8 cellular contexts compared by ENCODE assay signal in the genomic region with DNA sequence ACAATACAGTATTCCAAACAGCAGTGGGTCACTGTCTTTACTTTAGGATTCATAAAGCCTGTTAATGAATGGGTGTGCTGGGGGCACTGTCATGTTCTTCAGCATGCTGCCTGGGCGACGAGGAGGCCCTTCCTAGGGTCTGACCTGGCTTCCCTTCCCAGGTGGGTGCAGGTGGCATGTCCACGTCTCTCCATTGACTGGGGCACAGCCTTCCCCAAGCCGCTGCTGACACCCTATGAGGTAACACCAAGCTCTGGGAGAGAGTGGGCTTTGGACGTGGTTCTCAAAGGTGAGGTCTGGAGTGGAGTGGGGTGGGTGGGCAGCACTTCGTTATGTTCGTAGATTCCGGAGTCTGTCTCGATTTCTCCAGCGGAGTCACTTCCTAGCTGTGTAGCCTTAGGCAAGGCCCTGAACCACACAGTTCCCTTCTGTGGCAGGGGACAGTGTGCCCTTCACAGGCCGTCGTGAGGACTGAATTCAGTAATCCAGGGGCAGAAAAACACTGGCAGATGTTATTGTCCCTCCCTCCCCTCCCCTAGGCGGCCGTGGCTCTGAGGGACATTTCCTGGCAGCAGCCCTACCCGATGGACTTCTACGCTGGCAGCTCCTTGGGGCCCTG. TPM values are rescaled to one million over a fixed set of nuclear protein-coding genes. Genes with fewer than 3 reads are reported as not detected.
DNase-seq lines count a peak whose midpoint lies in the region; ATAC-seq, FAIRE-seq and TF ChIP-seq lines count a peak whose summit lies in the region.

No MANE protein-coding gene starts in this region.

- TF ChIP-seq RAD21 in A549 (conservative IDR thresholded peaks at IDR 0.05 in 1 of 2, IDR thresholded peaks at IDR 0.05 in 1 of 2): no peak

- peak overlapping the region; percentile 96 for H3K4me2 ChIP-seq in A549

- H3K27me3 ChIP-seq in breast epithelium (no peaks in the 10 kb centered on the region), muscle layer of colon (ENCODE audit: control insufficient read depth in 1 of 2, insufficient read depth in 2 of 2, low read length in 2 of 2) (no peaks in the 10 kb centered on the region)

- H3K36me3 ChIP-seq in breast epithelium: peaks cover 4% of the 10 kb centered on the region
- H3K36me3 ChIP-seq in muscle layer of colon (ENCODE audit: insufficient read depth, low read length): peaks cover 49% of the 10 kb centered on the region

- H3K27ac ChIP-seq in A549: peak overlapping the region; percentile 93 to 99
- peak overlapping the region; percentile 95 to 97 for H3K27ac ChIP-seq in breast epithelium
- H3K27ac ChIP-seq in muscle layer of colon (ENCODE audit: low read depth, low read length): peak overlapping the region; percentile 96

- WGBS in A549 (ENCODE audit: missing lambda C conversion rate): 59% methylated on average over 16 of the region's 16 CpGs

- intact Hi-C loops in breast epithelium (cut with DNase I; ENCODE audit: low total_unique reads): no loop called here

- H3K9ac ChIP-seq in muscle layer of colon (ENCODE audit: low read length): no peak overlapping the region

- POLR2A ChIA-PET in A549 (lab: Yijun Ruan, JAX): interaction anchor here (0.6 to 1.2 kb wide), 3 partner anchors 10 to 134 kb away, joined by 3 to 4 read pairs (median 3); no protein-coding TSS in a partner anchor

- H3K4me3 ChIP-seq in A549 (peak overlapping the region; percentile 85), breast epithelium (peak overlapping the region; percentile 81 to 88 (median 82)), muscle layer of colon (ENCODE audit: low read depth in 1 of 2, low read length in 2 of 2) (peak overlapping the region; percentile 79)

- no peak for FAIRE-seq in A549 (lab: Jason Lieb, UNC)
- FAIRE-seq in HTR-8/SVneo (lab: Jason Lieb, UNC): peak; percentile 89

- CTCF ChIA-PET in A549 (lab: Yijun Ruan, JAX): interaction anchor here (0.8 to 16.1 kb wide), 20 partner anchors 15 to 461 kb away, joined by 3 to 224 read pairs (median 5); partner anchors contain the start of genes DPH1, HIC1 and RTN4RL1

- TF ChIP-seq CTCF in A549 (IDR thresholded peaks at IDR 0.05) (no peak), breast epithelium (IDR thresholded peaks at IDR 0.05) (no peak)

- TF ChIP-seq POLR2A in A549 (IDR thresholded peaks at IDR 0.05; ENCODE audit: low read length) (no peak), breast epithelium (IDR thresholded peaks at IDR 0.05) (no peak)

- DNase-seq in A549 (ENCODE audit: low read depth in 1 of 2, low spot score in 1 of 2): no peak
- no peak for DNase-seq in HTR-8/SVneo (ENCODE audit: insufficient read length, low spot score)
- no peak for DNase-seq in breast epithelium (ENCODE audit: low spot score in 2 of 2)
- no peak for DNase-seq in NK-92 (lab: John Stamatoyannopoulos, UW; ENCODE audit: unreplicated experiment)
- DNase-seq in GF-D8 (lab: John Stamatoyannopoulos, UW): no peak

- H3K4me1 ChIP-seq in A549 (peaks cover 24% of the 10 kb centered on the region), breast epithelium (peaks cover 5 to 6% of the 10 kb centered on the region in 2 donors), muscle layer of colon (ENCODE audit: insufficient read depth, low read length) (peaks cover 23% of the 10 kb centered on the region)

- no peaks in the 10 kb centered on the region for H3K9me3 ChIP-seq in A549
- no peaks in the 10 kb centered on the region for H3K9me3 ChIP-seq in breast epithelium
- H3K9me3 ChIP-seq in muscle layer of colon (ENCODE audit: low read length): no peaks in the 10 kb centered on the region

- ATAC-seq in A549 (no peak), GM18868 (IDR thresholded peaks at IDR 0.05; ENCODE audit: unreplicated experiment) (no peak), GM21528 (IDR thresholded peaks at IDR 0.05; ENCODE audit: low FRiP score, unreplicated experiment) (no peak)

- no peak for TF ChIP-seq EP300 in A549 (IDR thresholded peaks at IDR 0.05)

TF ChIP-seq in A549, 52 proteins besides CTCF, POLR2A, EP300 and RAD21:
- TF ChIP-seq HDAC2 (IDR thresholded peaks at IDR 0.05): no peak
- TF ChIP-seq, protein P1, sequence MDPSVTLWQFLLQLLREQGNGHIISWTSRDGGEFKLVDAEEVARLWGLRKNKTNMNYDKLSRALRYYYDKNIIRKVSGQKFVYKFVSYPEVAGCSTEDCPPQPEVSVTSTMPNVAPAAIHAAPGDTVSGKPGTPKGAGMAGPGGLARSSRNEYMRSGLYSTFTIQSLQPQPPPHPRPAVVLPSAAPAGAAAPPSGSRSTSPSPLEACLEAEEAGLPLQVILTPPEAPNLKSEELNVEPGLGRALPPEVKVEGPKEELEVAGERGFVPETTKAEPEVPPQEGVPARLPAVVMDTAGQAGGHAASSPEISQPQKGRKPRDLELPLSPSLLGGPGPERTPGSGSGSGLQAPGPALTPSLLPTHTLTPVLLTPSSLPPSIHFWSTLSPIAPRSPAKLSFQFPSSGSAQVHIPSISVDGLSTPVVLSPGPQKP (IDR thresholded peaks at IDR 0.05; ENCODE audit: low read depth, low read length): no peak
- no peak for TF ChIP-seq EHMT2 (IDR thresholded peaks at IDR 0.05; ENCODE audit: low read depth)
- TF ChIP-seq MAZ (IDR thresholded peaks at IDR 0.05; ENCODE audit: borderline replicate concordance, low read depth, low read length): no peak
- no peak for TF ChIP-seq MAFK (IDR thresholded peaks at IDR 0.05; ENCODE audit: partially characterized antibody)
- no peak for TF ChIP-seq CBX2 (IDR thresholded peaks at IDR 0.05; ENCODE audit: borderline replicate concordance, low read depth)

RNA-seq across cellular contexts. Expression of gene OVCA2, which starts 0.8 kb away (rescaled TPM):
- polyA plus RNA-seq in A549 (2011; rRNA removed): 66.3 and 73.1 TPM in 2 replicates
- polyA plus RNA-seq in A549 (2012; cell fraction: cytosol; rRNA removed): 77.8 and 108 TPM in 2 replicates
- 46.6 and 48.1 TPM in 2 replicates for polyA plus RNA-seq in A549 (2012; cell fraction: nucleus; rRNA removed)
- 54.3 to 56.6 TPM (median 54.6 TPM) in 3 replicates for polyA plus RNA-seq in A549 (2017; fragmentation: RNase III; extraction: RNeasy Plus Mini Kit Qiagen cat#74134 plus additional on column Dnase treatment)
- 60.6 and 72.6 TPM in 2 replicates for polyA minus RNA-seq in A549 (2011; rRNA and poly(A)+ RNA removed)
- total RNA-seq in breast epithelium: 10 to 100 TPM; 24.3 to 35.4 (median 32.5) TPM

RNA-seq across cellular contexts. Expression of gene DPH1, which starts 11.1 kb away (rescaled TPM):
- polyA plus RNA-seq in A549 (2011; rRNA removed) (25.5 and 33.0 TPM in 2 replicates), A549 (2017; fragmentation: RNase III; extraction: RNeasy Plus Mini Kit Qiagen cat#74134 plus additional on column Dnase treatment) (33.6 to 42.4 TPM (median 34.4 TPM) in 3 replicates)
- 44.9 and 53.6 TPM in 2 replicates for polyA plus RNA-seq in A549 (2012; cell fraction: cytosol; rRNA removed)
- 178 and 193 TPM in 2 replicates for polyA plus RNA-seq in A549 (2012; cell fraction: nucleus; rRNA removed)
- 52.9 and 61.5 TPM in 2 replicates for polyA minus RNA-seq in A549 (2011; rRNA and poly(A)+ RNA removed)
- 10 to 100 TPM; 28.3 to 66.6 (median 55.7) TPM for total RNA-seq in breast epithelium

RNA-seq across cellular contexts. Expression of gene HIC1, which starts 13.9 kb away (rescaled TPM):
- polyA plus RNA-seq in A549 (2011; rRNA removed): 0.13 and 0.28 TPM in 2 replicates
- polyA plus RNA-seq in A549 (2012; cell fraction: cytosol; rRNA removed): 0.37 and 0.43 TPM in 2 replicates
- 1.7 and 2.1 TPM in 2 replicates for polyA plus RNA-seq in A549 (2012; cell fraction: nucleus; rRNA removed)
- 0.70 to 1.5 TPM (median 1.3 TPM) in 3 replicates for polyA plus RNA-seq in A549 (2017; fragmentation: RNase III; extraction: RNeasy Plus Mini Kit Qiagen cat#74134 plus additional on column Dnase treatment)
- 0.29 and 0.58 TPM in 2 replicates for polyA minus RNA-seq in A549 (2011; rRNA and poly(A)+ RNA removed)
- total RNA-seq in breast epithelium: 10 to 100 TPM; 12.6 to 16.4 (median 12.7) TPM

RNA-seq across cellular contexts. Expression of gene RTN4RL1, which starts 15.9 kb away (rescaled TPM):
- polyA plus RNA-seq in A549 (2011; rRNA removed) (0.39 and 0.46 TPM in 2 replicates), A549 (2017; fragmentation: RNase III; extraction: RNeasy Plus Mini Kit Qiagen cat#74134 plus additional on column Dnase treatment) (1.4 to 1.8 TPM (median 1.5 TPM) in 3 replicates)
- polyA plus RNA-seq in A549 (2012; cell fraction: cytosol; rRNA removed): 0.96 and 1.8 TPM in 2 replicates
- 1.8 and 2.1 TPM in 2 replicates for polyA plus RNA-seq in A549 (2012; cell fraction: nucleus; rRNA removed)
- 0.44 and 0.45 TPM in 2 replicates for polyA minus RNA-seq in A549 (2011; rRNA and poly(A)+ RNA removed)
- 10 to 100 TPM in 2 of 3 donors, 1 to 10 TPM in 1; 3.8 to 19.6 (median 14.1) TPM for total RNA-seq in breast epithelium
